10 cellular contexts compared by ENCODE assay signal in genomic region chr14:89185919-89186849, GRCh38.
A peak's percentile ranks its signal among the peaks of the same experiment; 100 is the strongest.
DNase-seq lines count a peak whose midpoint lies in the region; TF ChIP-seq lines count a peak whose summit lies in the region.
"Had no signal": no experiment of that assay in that cellular context is flagged by ENCODE, and none has a peak within 500 bp of the region (broad histone marks: within the 10 kb centered on the region; RNA-seq: fewer than 3 reads in every experiment).

No MANE protein-coding gene starts in this region.

- peaks cover 24% of the 10 kb centered on the region for H3K4me1 Mint-ChIP-seq in endodermal cell

- H3K4me1 ChIP-seq in endodermal cell (ENCODE audit: control insufficient read depth, insufficient read depth, low read length) (peaks cover 23% of the 10 kb centered on the region), parathyroid adenoma (peaks cover 5% of the 10 kb centered on the region)

- H3K79me2 ChIP-seq in parathyroid adenoma, result peaks cover 17% of the 10 kb centered on the region

- H3K27ac ChIP-seq in endodermal cell (ENCODE audit: low read depth, low read length) (no peak overlapping the region), parathyroid adenoma (no peak overlapping the region)

- no peaks in the 10 kb centered on the region for H3K9me3 Mint-ChIP-seq in endodermal cell
- H3K9me3 Mint-ChIP-seq: activated T-helper 1 cell treated with anti-CD3 and anti-CD28 coated beads, Interleukin-12 subunit alpha, Interleukin-12 subunit beta, Interleukin-2, Interleukin-4 antibody, amounts not matched to agents 30 ng/mL and 10 ng/mL and 1 ng/mL, durations not matched to agents 14 hours and 24 hours and 36 hours had no signal

- TF ChIP-seq CTCF in endodermal cell (conservative IDR thresholded peaks at IDR 0.05) (peak; percentile 28), parathyroid adenoma (IDR thresholded peaks at IDR 0.05) (no peak)

- DNase-seq in EH (ENCODE audit: low read depth) (peak; percentile 80), NCI-H446 treated with DMSO at 0.1 percent for 48 hours (lab: John Stamatoyannopoulos, UW) (peak; percentile 57), endodermal cell (peak; percentile 61), posterior vena cava (ENCODE audit: low spot score) (no peak), posterior cingulate gyrus (no peak), SW 1271 (lab: John Stamatoyannopoulos, UW) (no peak)
- no peak for DNase-seq in stimulated activated CD4-positive, alpha-beta T cell treated with anti-CD3 and anti-CD28 coated beads, Interleukin-4, amount 100 ng/mL, for 24 hours
- DNase-seq: NCI-H2029 had no signal

- peak overlapping the region; percentile 75 for H3K27ac Mint-ChIP-seq in endodermal cell
- H3K27ac Mint-ChIP-seq: activated T-helper 1 cell treated with anti-CD3 and anti-CD28 coated beads, Interleukin-12 subunit alpha, Interleukin-12 subunit beta, Interleukin-2, Interleukin-4 antibody, amounts not matched to agents 30 ng/mL and 10 ng/mL and 1 ng/mL, durations not matched to agents 14 hours and 24 hours and 36 hours had no signal

- no peak overlapping the region for H3K4me3 Mint-ChIP-seq in endodermal cell
- H3K4me3 Mint-ChIP-seq: activated T-helper 1 cell treated with anti-CD3 and anti-CD28 coated beads, Interleukin-12 subunit alpha, Interleukin-12 subunit beta, Interleukin-2, Interleukin-4 antibody, amounts not matched to agents 30 ng/mL and 10 ng/mL and 1 ng/mL, durations not matched to agents 14 hours and 24 hours and 36 hours had no signal

- peak overlapping the region; percentile 17 for H3K4me2 ChIP-seq in parathyroid adenoma (ENCODE audit: low read length)

- H3K9me3 ChIP-seq in endodermal cell (ENCODE audit: control insufficient read depth, low read length), result no peaks in the 10 kb centered on the region
- H3K9me3 ChIP-seq in parathyroid adenoma (ENCODE audit: control insufficient read depth, low read length), result no peaks in the 10 kb centered on the region

- H3K27me3 Mint-ChIP-seq in endodermal cell (ENCODE audit: insufficient read depth), result no peaks in the 10 kb centered on the region

- no peaks in the 10 kb centered on the region for H3K36me3 ChIP-seq in endodermal cell (ENCODE audit: control insufficient read depth, insufficient read depth, low read length)
- H3K36me3 ChIP-seq in parathyroid adenoma (ENCODE audit: control insufficient read depth, insufficient read depth, low read length), result no peaks in the 10 kb centered on the region

- no peak overlapping the region for H2AFZ ChIP-seq in parathyroid adenoma

- 80 to 92% methylated on average over 8 to 12 of the region's 13 CpGs for WGBS in endodermal cell (ENCODE audit: insufficient coverage in 1 of 2, insufficient read length in 1 of 2), 2 experiments

- peaks cover 9% of the 10 kb centered on the region for H3K36me3 Mint-ChIP-seq in endodermal cell (ENCODE audit: low read depth)

- intact Hi-C loops in posterior vena cava (cut with DNase I), result no loop called here
- intact Hi-C loops in posterior cingulate gyrus (cut with DNase I), result loop anchor here (10.0 kb wide), 1 partner anchor 439 kb away; no protein-coding TSS in a partner anchor

- H3K4me3 ChIP-seq in endodermal cell (ENCODE audit: low read length), result no peak overlapping the region
- H3K4me3 ChIP-seq in parathyroid adenoma (ENCODE audit: low read depth, low read length), result no peak overlapping the region

- H3K9ac ChIP-seq in endodermal cell (ENCODE audit: extremely low read depth, low read length, poor library complexity, severe bottlenecking) (no peak overlapping the region), parathyroid adenoma (no peak overlapping the region)

- H3K27me3 ChIP-seq in endodermal cell (ENCODE audit: control insufficient read depth, insufficient read depth, low read length, poor library complexity, severe bottlenecking), result no peaks in the 10 kb centered on the region
- no peaks in the 10 kb centered on the region for H3K27me3 ChIP-seq in parathyroid adenoma (ENCODE audit: control insufficient read depth, insufficient read depth, low read length)

Comparison
In these comparisons a context has a peak if more than half of its experiments do, and no peak if none do; other contexts are left out.
1. DNase-seq: peak in EH (single experiment), NCI-H446 treated with DMSO at 0.1 percent for 48 hours (single experiment) and endodermal cell (single experiment); none in posterior vena cava (single experiment), posterior cingulate gyrus (0 of 10), stimulated activated CD4-positive, alpha-beta T cell treated with anti-CD3 and anti-CD28 coated beads, Interleukin-4, amount 100 ng/mL, for 24 hours (single experiment) and SW 1271 (0 of 2).